ENCODE assay signal across 11 cellular contexts in the genomic region with DNA sequence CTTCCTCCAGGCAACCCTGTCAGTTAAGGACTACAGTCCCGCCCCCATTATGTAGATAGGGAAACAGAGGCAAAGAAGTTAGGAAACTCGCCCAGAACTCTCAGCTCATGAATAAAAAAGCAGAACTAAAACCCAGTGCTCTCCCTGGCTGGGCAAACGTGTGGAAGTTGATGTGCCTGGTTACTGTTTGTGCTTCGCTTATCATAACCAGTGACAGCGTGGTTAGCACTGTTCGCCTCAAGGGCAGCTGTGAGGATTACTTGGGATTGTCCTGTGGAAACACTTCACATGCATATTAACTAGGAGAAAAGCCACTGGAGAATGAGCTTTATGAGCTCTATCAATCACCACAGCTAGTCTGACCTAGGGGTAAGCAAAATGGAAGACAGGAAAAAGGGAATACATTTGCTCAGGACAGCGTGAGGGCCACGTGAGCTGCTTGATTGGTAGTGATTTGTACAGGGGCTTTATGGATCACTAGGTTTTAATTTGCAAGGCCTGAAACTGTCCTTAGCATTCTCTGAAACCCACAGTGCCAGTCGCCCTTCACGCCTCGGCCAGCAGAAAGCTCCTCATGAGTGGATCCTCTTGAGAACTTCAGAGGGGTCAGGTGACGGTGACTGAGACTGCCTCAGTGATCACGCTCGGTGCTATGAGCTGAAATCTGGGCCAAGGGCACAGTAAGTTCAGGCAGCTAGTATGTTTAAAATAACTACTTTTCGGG. TPM values are rescaled to one million over a fixed set of nuclear protein-coding genes. Genes with fewer than 3 reads are reported as not detected.
A peak's percentile ranks its signal among the peaks of the same experiment; 100 is the strongest.
DNase-seq lines count a peak whose midpoint lies in the region; ATAC-seq and TF ChIP-seq lines count a peak whose summit lies in the region.
"Had no signal": no experiment of that assay in that cellular context is flagged by ENCODE, and none has a peak within 500 bp of the region (broad histone marks: within the 10 kb centered on the region; RNA-seq: fewer than 3 reads in every experiment).

No MANE protein-coding gene starts in this region.

- no peaks in the 10 kb centered on the region for H3K9me3 Mint-ChIP-seq in activated T-cell treated with anti-CD3 and anti-CD28 coated beads, Interleukin-2, amount 50 U/mL, for 24 hours
- H3K9me3 Mint-ChIP-seq in activated T-cell treated with anti-CD3 and anti-CD28 coated beads, Interleukin-2, amount 50 U/mL, for 4 hours = no peaks in the 10 kb centered on the region

- peaks cover 0 to 31% of the 10 kb centered on the region in 2 donors for H3K4me1 ChIP-seq in left lung
- peaks cover 0 to 36% (median 17%) of the 10 kb centered on the region in 4 donors for H3K4me1 ChIP-seq in tibial artery

- H3K4me3 Mint-ChIP-seq in activated T-cell treated with anti-CD3 and anti-CD28 coated beads, Interleukin-2, amount 50 U/mL, for 24 hours = no peak overlapping the region
- no peak overlapping the region for H3K4me3 Mint-ChIP-seq in activated T-cell treated with anti-CD3 and anti-CD28 coated beads, Interleukin-2, amount 50 U/mL, for 4 hours

- no peaks in the 10 kb centered on the region for H3K27me3 Mint-ChIP-seq in activated T-cell treated with anti-CD3 and anti-CD28 coated beads, Interleukin-2, amount 50 U/mL, for 24 hours
- no peaks in the 10 kb centered on the region for H3K27me3 Mint-ChIP-seq in activated T-cell treated with anti-CD3 and anti-CD28 coated beads, Interleukin-2, amount 50 U/mL, for 4 hours (ENCODE audit: low read depth)

- H3K27ac Mint-ChIP-seq in activated T-cell treated with anti-CD3 and anti-CD28 coated beads, Interleukin-2, amount 50 U/mL, for 24 hours = peak overlapping the region; percentile 5

- DNase-seq in activated T-cell treated with anti-CD3 and anti-CD28 coated beads, Interleukin-2, amount 50 U/mL, for 24 hours = no peak
- no peak for DNase-seq in activated T-cell treated with anti-CD3 and anti-CD28 coated beads, Interleukin-2, amount 50 U/mL, for 4 hours
- DNase-seq in WERI-Rb-1 (peak; percentile 38), left lung (no peak), tibial artery (no peak), NCI-H345 (lab: John Stamatoyannopoulos, UW) (no peak)
- DNase-seq: activated CD4-positive, CD25-positive, alpha-beta regulatory T cell; NCI-H1092; small intestine had no signal

- H3K27me3 ChIP-seq in WERI-Rb-1 (ENCODE audit: insufficient read depth, low read depth, severe bottlenecking) = no peaks in the 10 kb centered on the region
- H3K27me3 ChIP-seq in left lung = no peaks in the 10 kb centered on the region
- H3K27me3 ChIP-seq in tibial artery = no peaks in the 10 kb centered on the region

- peaks cover 7% of the 10 kb centered on the region for H3K4me1 Mint-ChIP-seq in activated T-cell treated with anti-CD3 and anti-CD28 coated beads, Interleukin-2, amount 50 U/mL, for 24 hours (ENCODE audit: low read depth)
- H3K4me1 Mint-ChIP-seq in activated T-cell treated with anti-CD3 and anti-CD28 coated beads, Interleukin-2, amount 50 U/mL, for 4 hours (ENCODE audit: low read depth) = peaks cover 8% of the 10 kb centered on the region

- TF ChIP-seq CTCF in WERI-Rb-1 (IDR thresholded peaks at IDR 0.05; ENCODE audit: low read depth, low read length) (no peak), left lung (IDR thresholded peaks at IDR 0.05) (no peak), tibial artery (IDR thresholded peaks at IDR 0.05) (no peak)

- H3K27ac ChIP-seq in WERI-Rb-1 = peak overlapping the region; percentile 70
- peak overlapping the region in 1 of 2 donors; percentile 70 for H3K27ac ChIP-seq in left lung
- peak overlapping the region; percentile 64 to 71 for H3K27ac ChIP-seq in tibial artery

- H3K4me3 ChIP-seq in WERI-Rb-1 (ENCODE audit: low read depth, low read length) = no peak overlapping the region
- no peak overlapping the region for H3K4me3 ChIP-seq in left lung
- no peak overlapping the region for H3K4me3 ChIP-seq in tibial artery

- no peaks in the 10 kb centered on the region for H3K9me3 ChIP-seq in WERI-Rb-1 (ENCODE audit: severe bottlenecking)
- no peaks in the 10 kb centered on the region for H3K9me3 ChIP-seq in left lung
- no peaks in the 10 kb centered on the region for H3K9me3 ChIP-seq in tibial artery

- no peak for ATAC-seq in activated T-cell treated with anti-CD3 and anti-CD28 coated beads, Interleukin-2, amount 50 U/mL, for 4 hours
- ATAC-seq in left lung = peak; percentile 32
- ATAC-seq in HG03097 (IDR thresholded peaks at IDR 0.05; ENCODE audit: low FRiP score, unreplicated experiment) = no peak
- no peak for ATAC-seq in GM21576 (IDR thresholded peaks at IDR 0.05; ENCODE audit: unreplicated experiment)

- peaks cover 41% of the 10 kb centered on the region for H3K36me3 ChIP-seq in WERI-Rb-1
- peaks cover 0 to 48% of the 10 kb centered on the region in 2 donors for H3K36me3 ChIP-seq in left lung
- peaks cover 16 to 51% (median 50%) of the 10 kb centered on the region in 3 donors for H3K36me3 ChIP-seq in tibial artery

- peaks cover 66% of the 10 kb centered on the region for H3K36me3 Mint-ChIP-seq in activated T-cell treated with anti-CD3 and anti-CD28 coated beads, Interleukin-2, amount 50 U/mL, for 24 hours (ENCODE audit: low read depth)
- peaks cover 40% of the 10 kb centered on the region for H3K36me3 Mint-ChIP-seq in activated T-cell treated with anti-CD3 and anti-CD28 coated beads, Interleukin-2, amount 50 U/mL, for 4 hours (ENCODE audit: insufficient read depth)

- intact Hi-C loops in left lung (cut with DNase I) (no loop called here), tibial artery (cut with DNase I; ENCODE audit: low total_unique reads) (no loop called here)

RNA-seq across cellular contexts. Expression of gene CYB5D2, which starts 19.9 kb away (rescaled TPM):
- 1 to 10 TPM; 5.2 to 6.0 (median 5.2) TPM for total RNA-seq in activated T-cell treated with anti-CD3 and anti-CD28 coated beads, Interleukin-2, amount 50 U/mL, for 4 hours
- 10 to 100 TPM in 1 of 2 donors, 1 to 10 TPM in 1; 9.4 to 11.0 TPM for total RNA-seq in left lung

RNA-seq across cellular contexts. Expression of gene ZZEF1, which starts 20.1 kb away (rescaled TPM):
- 10 to 100 TPM; 32.5 to 35.5 (median 34.6) TPM for total RNA-seq in activated T-cell treated with anti-CD3 and anti-CD28 coated beads, Interleukin-2, amount 50 U/mL, for 4 hours
- total RNA-seq in left lung = 10 to 100 TPM; 39.2 to 56.7 TPM
